In genomic region chr2:241202268-241202585, GRCh38 we compare ENCODE assay signal across 27 cellular contexts. TPM values are rescaled to one million over a fixed set of nuclear protein-coding genes. Genes with fewer than 3 reads are reported as not detected.
"Had no signal": no experiment of that assay in that cellular context is flagged by ENCODE, and none has a peak within 500 bp of the region (broad histone marks: within the 10 kb centered on the region; RNA-seq: fewer than 3 reads in every experiment).

No MANE protein-coding gene starts in this region.

- H3K4me1 ChIP-seq: ascending aorta, breast epithelium, colonic mucosa, gastroesophageal sphincter had no signal

- ATAC-seq: activated CD4-positive, alpha-beta T cell treated with anti-CD3 and anti-CD28 coated beads for 36 hours; activated CD8-positive, alpha-beta T cell treated with anti-CD3 and anti-CD28 coated beads, Interleukin-2, amount 10 ng/mL, durations not matched to agents 7 days and 5 days; activated naive CD4-positive, alpha-beta T cell treated with anti-CD3 and anti-CD28 coated beads, Interleukin-2, amount 50 U/mL, for 72 hours; activated T-cell treated with anti-CD3 and anti-CD28 coated beads, Interleukin-2, amount 50 U/mL, for 72 hours had no signal

- H3K36me3 ChIP-seq: ascending aorta, breast epithelium, cardiac muscle cell, colonic mucosa, esophagus squamous epithelium, gastroesophageal sphincter had no signal

- H3K4me3 ChIP-seq: ascending aorta, breast epithelium, cardiac muscle cell, colonic mucosa, esophagus squamous epithelium, gastroesophageal sphincter had no signal

- H3K27me3 ChIP-seq: ascending aorta, breast epithelium, cardiac muscle cell, colonic mucosa, esophagus squamous epithelium, gastroesophageal sphincter had no signal

- H3K9me3 ChIP-seq: ascending aorta, breast epithelium, colonic mucosa, esophagus squamous epithelium, gastroesophageal sphincter had no signal

- H3K27ac ChIP-seq: ascending aorta, breast epithelium, cardiac muscle cell, colonic mucosa, epithelial cell of prostate, esophagus squamous epithelium, gastroesophageal sphincter had no signal

- DNase-seq: activated CD4-positive, alpha-beta memory T cell treated with anti-CD3 and anti-CD28 coated beads for 36 hours; activated CD4-positive, alpha-beta T cell treated with anti-CD3 and anti-CD28 coated beads for 36 hours; activated CD4-positive, alpha-beta T cell treated with anti-CD3 and anti-CD28 coated beads, Interleukin-2, amount 10 ng/mL, durations not matched to agents 24 days and 14 days; activated CD4-positive, CD25-positive, alpha-beta regulatory T cell; activated CD4-positive, CD25-positive, alpha-beta regulatory T cell treated with anti-CD3 and anti-CD28 coated beads, Interleukin-2, amount 50 U/mL, for 72 hours; activated CD8-positive, alpha-beta memory T cell treated with anti-CD3 and anti-CD28 coated beads, Interleukin-2, amount 50 U/mL, for 48 hours; activated CD8-positive, alpha-beta T cell treated with anti-CD3 and anti-CD28 coated beads, Interleukin-2, amount 10 ng/mL, durations not matched to agents 7 days and 5 days; activated gamma-delta T cell; activated naive CD4-positive, alpha-beta T cell; activated naive CD4-positive, alpha-beta T cell treated with anti-CD3 and anti-CD28 coated beads, Interleukin-2, amount 10 ng/mL, durations not matched to agents 7 days and 5 days; activated naive CD8-positive, alpha-beta T cell treated with anti-CD3 and anti-CD28 coated beads, Interleukin-2, amount 10 ng/mL, durations not matched to agents 7 days and 5 days; activated T-cell treated with anti-CD3 and anti-CD28 coated beads for 4 hours; activated T-cell treated with anti-CD3 and anti-CD28 coated beads, Interleukin-2, amount 50 U/mL, for 24 hours; activated T-cell treated with anti-CD3 and anti-CD28 coated beads, Interleukin-2, amount 50 U/mL, for 72 hours; central memory CD4-positive, alpha-beta T cell; cerebellar nuclear complex; colonic mucosa; effector CD8-positive, alpha-beta T cell; esophagus squamous epithelium; foreskin melanocyte; T-helper 2 cell had no signal

RNA-seq across cellular contexts. Expression of gene PASK, which starts 53.0 kb away (rescaled TPM):
- total RNA-seq: ascending aorta had no signal
